In genomic region chr17:58367462-58367861, GRCh38 we compare ENCODE assay signal across 1 cellular context.
TF ChIP-seq lines count a peak whose summit lies in the region.

No MANE protein-coding gene starts in this region.

TF ChIP-seq in HepG2, 621 proteins besides CTCF, POLR2A, EP300 and RAD21 (continued from another document):
- TF ChIP-seq ZUFSP (CRISPR knock-in tag; IDR thresholded peaks at IDR 0.05; ENCODE audit: borderline replicate concordance) = no peak
- TF ChIP-seq, protein P1, sequence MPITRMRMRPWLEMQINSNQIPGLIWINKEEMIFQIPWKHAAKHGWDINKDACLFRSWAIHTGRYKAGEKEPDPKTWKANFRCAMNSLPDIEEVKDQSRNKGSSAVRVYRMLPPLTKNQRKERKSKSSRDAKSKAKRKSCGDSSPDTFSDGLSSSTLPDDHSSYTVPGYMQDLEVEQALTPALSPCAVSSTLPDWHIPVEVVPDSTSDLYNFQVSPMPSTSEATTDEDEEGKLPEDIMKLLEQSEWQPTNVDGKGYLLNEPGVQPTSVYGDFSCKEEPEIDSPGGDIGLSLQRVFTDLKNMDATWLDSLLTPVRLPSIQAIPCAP (CRISPR knock-in tag; IDR thresholded peaks at IDR 0.05; ENCODE audit: low read depth) = no peak
TF ChIP-seq in HepG2: peak in this region for 0.
